In genomic region chr4:184287697-184288255, GRCh38 we compare ENCODE assay signal across 8 cellular contexts.
DNase-seq lines count a peak whose midpoint lies in the region; ATAC-seq and TF ChIP-seq lines count a peak whose summit lies in the region.

No MANE protein-coding gene starts in this region.

- H4K20me1 ChIP-seq in OCI-LY3 (ENCODE audit: insufficient read depth, low read length) (no peaks in the 10 kb centered on the region), neural progenitor cell (ENCODE audit: low read depth) (no peaks in the 10 kb centered on the region)

- 16 to 26% methylated on average over 5 of the region's 5 CpGs for WGBS in esophagus, 2 donors

- DNase-seq in EL, result peak; percentile 40
- DNase-seq in neural progenitor cell (ENCODE audit: low spot score), result peak; percentile 15
- DNase-seq in RKO (ENCODE audit: low spot score), result no peak
- no peak for DNase-seq in stimulated activated CD4-positive, alpha-beta T cell treated with anti-CD3 and anti-CD28 coated beads, Interleukin-2, amount 100 ng/mL, for 24 hours

- H3K9ac ChIP-seq in OCI-LY3 (ENCODE audit: low read length) (peak overlapping the region; percentile 85), neural progenitor cell (no peak overlapping the region)

- H3K27ac Mint-ChIP-seq in neural progenitor cell, result peak overlapping the region; percentile 34

- no peaks in the 10 kb centered on the region for H3K9me3 Mint-ChIP-seq in neural progenitor cell

- H3K4me3 ChIP-seq in OCI-LY3 (ENCODE audit: low read length), result peak overlapping the region; percentile 52
- no peak overlapping the region for H3K4me3 ChIP-seq in esophagus (ENCODE audit: low read depth in 1 of 2, low read length in 2 of 2)
- no peak overlapping the region for H3K4me3 ChIP-seq in neural progenitor cell

- H2AFZ ChIP-seq in OCI-LY3 (ENCODE audit: low read depth, low read length) (no peak overlapping the region), neural progenitor cell (replicated peaks) (peak overlapping the region; percentile 2)

- TF ChIP-seq CTCF in OCI-LY3 (IDR thresholded peaks at IDR 0.05; ENCODE audit: low read depth, low read length) (peak; percentile 13; the same call in 1 of the 2 replicates), neural progenitor cell (IDR thresholded peaks at IDR 0.05) (peak; percentile 16)

- H3K36me3 Mint-ChIP-seq in neural progenitor cell, result no peaks in the 10 kb centered on the region

- H3K4me2 ChIP-seq in OCI-LY3 (ENCODE audit: low read length) (peak overlapping the region; percentile 75), neural progenitor cell (no peak overlapping the region)

- peaks cover 25% of the 10 kb centered on the region for H3K4me1 Mint-ChIP-seq in neural progenitor cell

- H3K4me1 ChIP-seq in OCI-LY3 (ENCODE audit: low read length) (peaks cover 81% of the 10 kb centered on the region), esophagus (ENCODE audit: control insufficient read depth in 2 of 2, insufficient read depth in 2 of 2, low read length in 1 of 2) (peaks cover 2 to 12% of the 10 kb centered on the region in 2 donors), neural progenitor cell (no peaks in the 10 kb centered on the region)

- H3K79me2 ChIP-seq in OCI-LY3 (ENCODE audit: low read length) (peaks cover 6% of the 10 kb centered on the region; the same call in 1 of the 2 replicates), neural progenitor cell (ENCODE audit: low read depth) (no peaks in the 10 kb centered on the region)

- H3K27ac ChIP-seq in OCI-LY3 (ENCODE audit: low read length) (peak overlapping the region; percentile 100), esophagus (ENCODE audit: low read depth in 2 of 2, low read length in 1 of 2) (peak overlapping the region; percentile 78 to 81), neural progenitor cell (no peak overlapping the region)

- no peaks in the 10 kb centered on the region for H3K27me3 ChIP-seq in OCI-LY3 (ENCODE audit: low read depth, low read length)
- H3K27me3 ChIP-seq in esophagus (ENCODE audit: control insufficient read depth in 1 of 2, insufficient read depth in 2 of 2, low read length in 2 of 2), result no peaks in the 10 kb centered on the region
- no peaks in the 10 kb centered on the region for H3K27me3 ChIP-seq in neural progenitor cell

- no peaks in the 10 kb centered on the region for H3K36me3 ChIP-seq in OCI-LY3 (replicated peaks; ENCODE audit: low read depth, low read length)
- no peaks in the 10 kb centered on the region for H3K36me3 ChIP-seq in esophagus (ENCODE audit: control insufficient read depth in 2 of 2, insufficient read depth in 2 of 2, low read length in 1 of 2)
- H3K36me3 ChIP-seq in neural progenitor cell, result no peaks in the 10 kb centered on the region

- no peak overlapping the region for H3K4me3 Mint-ChIP-seq in neural progenitor cell

- H3K9me3 ChIP-seq in OCI-LY3 (ENCODE audit: insufficient read depth, low read length) (no peaks in the 10 kb centered on the region), esophagus (ENCODE audit: control insufficient read depth in 2 of 2, insufficient read depth in 1 of 2, low read depth in 1 of 2, low read length in 1 of 2) (no peaks in the 10 kb centered on the region), neural progenitor cell (ENCODE audit: low read depth) (no peaks in the 10 kb centered on the region)

- H3K27me3 Mint-ChIP-seq in neural progenitor cell (ENCODE audit: insufficient read depth, low read depth), result no peaks in the 10 kb centered on the region

- H3F3A ChIP-seq in neural progenitor cell (ENCODE audit: low read depth), result no peaks in the 10 kb centered on the region

- ATAC-seq in GM21619 (IDR thresholded peaks at IDR 0.05; ENCODE audit: unreplicated experiment), result no peak
- no peak for ATAC-seq in HG02970 (IDR thresholded peaks at IDR 0.05; ENCODE audit: low FRiP score, unreplicated experiment)

Comparison
In these comparisons a context has a peak if more than half of its experiments do, and no peak if none do; other contexts are left out.
1. DNase-seq: peak in EL (single experiment) and neural progenitor cell (single experiment); none in RKO (single experiment) and stimulated activated CD4-positive, alpha-beta T cell treated with anti-CD3 and anti-CD28 coated beads, Interleukin-2, amount 100 ng/mL, for 24 hours (0 of 2).